ENCODE assay signal across 9 cellular contexts in the genomic region with DNA sequence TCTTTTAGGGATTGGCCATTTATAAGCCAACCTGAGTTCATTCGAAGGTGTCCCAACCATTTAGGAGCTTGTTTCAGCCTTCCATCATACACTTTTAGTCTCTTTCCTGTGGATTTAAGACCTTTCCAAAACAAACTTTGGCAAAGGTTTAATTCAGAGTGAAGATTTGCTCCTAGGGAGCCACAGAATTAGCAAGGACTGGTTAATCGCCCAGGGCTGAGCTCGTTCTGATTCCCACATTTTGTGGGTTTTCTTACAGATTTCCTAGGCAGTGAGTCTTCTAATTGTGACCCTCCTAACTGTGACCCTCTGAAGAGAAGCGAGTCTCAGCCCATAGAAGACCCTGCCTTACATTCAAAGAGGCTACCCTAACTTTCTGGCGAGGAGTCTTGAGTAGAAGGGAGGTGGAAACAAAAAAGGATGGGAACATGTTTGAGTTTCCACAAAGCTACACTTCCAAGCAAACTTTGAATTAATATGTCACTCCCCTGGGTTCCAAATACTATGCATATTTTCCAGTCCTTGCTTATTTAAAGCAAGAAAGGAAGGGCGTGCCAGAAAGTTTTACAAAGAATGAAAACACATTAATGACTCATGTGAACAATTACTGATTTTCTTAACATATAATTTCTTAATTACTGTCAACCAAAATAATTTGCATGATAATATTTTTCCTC.
A peak's percentile ranks its signal among the peaks of the same experiment; 100 is the strongest.
DNase-seq lines count a peak whose midpoint lies in the region; ATAC-seq, FAIRE-seq and TF ChIP-seq lines count a peak whose summit lies in the region.
"Had no signal": no experiment of that assay in that cellular context is flagged by ENCODE, and none has a peak within 500 bp of the region (broad histone marks: within the 10 kb centered on the region; RNA-seq: fewer than 3 reads in every experiment).

No MANE protein-coding gene starts in this region.

- H3K36me3 Mint-ChIP-seq in activated T-cell treated with anti-CD3 and anti-CD28 coated beads, Interleukin-2, amount 50 U/mL, for 24 hours (ENCODE audit: low read depth), result peaks cover 87% of the 10 kb centered on the region
- H3K36me3 Mint-ChIP-seq in activated T-helper 2 cell treated with anti-CD3 and anti-CD28 coated beads, Interferon-gamma antibody, Interleukin-2, Interleukin-4, amounts not matched to agents 10 μg/mL and 5 μg/mL and 100 μg/mL, durations not matched to agents 14 hours and 24 hours and 36 hours (ENCODE audit: low read depth), result peaks cover 59% of the 10 kb centered on the region

- no peak for DNase-seq in activated T-cell treated with anti-CD3 and anti-CD28 coated beads, Interleukin-2, amount 50 U/mL, for 24 hours
- DNase-seq in activated T-cell treated with anti-CD3 and anti-CD28 coated beads, Interleukin-2, amount 50 U/mL, for 48 hours, result no peak
- no peak for DNase-seq in activated T-helper 2 cell treated with anti-CD3 and anti-CD28 coated beads, Interferon-gamma antibody, Interleukin-2, Interleukin-4, amounts not matched to agents 10 μg/mL and 5 μg/mL and 100 μg/mL, durations not matched to agents 14 hours and 24 hours and 36 hours (ENCODE audit: low spot score)
- DNase-seq in suprapubic skin (ENCODE audit: low spot score in 2 of 2) (no peak), posterior cingulate gyrus (no peak), HUDEP-2 (lab: John Stamatoyannopoulos, UW; ENCODE audit: unreplicated experiment in 76 of 76) (no peak)
- DNase-seq: NK-92 treated with Interleukin-12 subunit alpha and Interleukin-12 subunit beta, amount 100 ng/mL, for 24 hours had no signal

- peak; percentile 41 for FAIRE-seq in islet of Langerhans (lab: Jason Lieb, UNC)

- no peaks in the 10 kb centered on the region for H3K36me3 ChIP-seq in suprapubic skin

- 40% methylated on average over 6 of the region's 6 CpGs for WGBS in suprapubic skin

- TF ChIP-seq CTCF in suprapubic skin (IDR thresholded peaks at IDR 0.05), result no peak

- no peak for ATAC-seq in HG03565 (IDR thresholded peaks at IDR 0.05; ENCODE audit: unreplicated experiment)

- H3K9me3 ChIP-seq in suprapubic skin, result no peaks in the 10 kb centered on the region

- peaks cover 6% of the 10 kb centered on the region for H3K9me3 Mint-ChIP-seq in activated T-cell treated with anti-CD3 and anti-CD28 coated beads, Interleukin-2, amount 50 U/mL, for 24 hours
- peaks cover 16% of the 10 kb centered on the region for H3K9me3 Mint-ChIP-seq in activated T-helper 2 cell treated with anti-CD3 and anti-CD28 coated beads, Interferon-gamma antibody, Interleukin-2, Interleukin-4, amounts not matched to agents 10 μg/mL and 5 μg/mL and 100 μg/mL, durations not matched to agents 14 hours and 24 hours and 36 hours

- peaks cover 91% of the 10 kb centered on the region for H3K4me1 Mint-ChIP-seq in activated T-cell treated with anti-CD3 and anti-CD28 coated beads, Interleukin-2, amount 50 U/mL, for 24 hours (ENCODE audit: low read depth)
- peaks cover 42% of the 10 kb centered on the region for H3K4me1 Mint-ChIP-seq in activated T-helper 2 cell treated with anti-CD3 and anti-CD28 coated beads, Interferon-gamma antibody, Interleukin-2, Interleukin-4, amounts not matched to agents 10 μg/mL and 5 μg/mL and 100 μg/mL, durations not matched to agents 14 hours and 24 hours and 36 hours (ENCODE audit: low read depth)

- H3K4me3 Mint-ChIP-seq in activated T-cell treated with anti-CD3 and anti-CD28 coated beads, Interleukin-2, amount 50 U/mL, for 24 hours, result peak overlapping the region; percentile 38
- H3K4me3 Mint-ChIP-seq in activated T-helper 2 cell treated with anti-CD3 and anti-CD28 coated beads, Interferon-gamma antibody, Interleukin-2, Interleukin-4, amounts not matched to agents 10 μg/mL and 5 μg/mL and 100 μg/mL, durations not matched to agents 14 hours and 24 hours and 36 hours (ENCODE audit: low read depth), result no peak overlapping the region

- H3K27ac ChIP-seq in suprapubic skin, result peak overlapping the region; percentile 90

- intact Hi-C loops in activated T-helper 2 cell treated with anti-CD3 and anti-CD28 coated beads, Interferon-gamma antibody, Interleukin-2, Interleukin-4, amounts not matched to agents 10 μg/mL and 5 μg/mL and 100 μg/mL, durations not matched to agents 14 hours and 24 hours and 36 hours (cut with micrococcal nuclease), result loop anchor here (1.0 to 5.0 kb wide), 2 partner anchors 33 to 77 kb away; no protein-coding TSS in a partner anchor
- intact Hi-C loops in posterior cingulate gyrus (cut with DNase I), result no loop called here

- peak overlapping the region; percentile 98 for H3K27ac Mint-ChIP-seq in activated T-cell treated with anti-CD3 and anti-CD28 coated beads, Interleukin-2, amount 50 U/mL, for 24 hours
- peak overlapping the region; percentile 89 for H3K27ac Mint-ChIP-seq in activated T-helper 2 cell treated with anti-CD3 and anti-CD28 coated beads, Interferon-gamma antibody, Interleukin-2, Interleukin-4, amounts not matched to agents 10 μg/mL and 5 μg/mL and 100 μg/mL, durations not matched to agents 14 hours and 24 hours and 36 hours

- no peak for TF ChIP-seq EP300 in suprapubic skin (IDR thresholded peaks at IDR 0.05)

- H3K27me3 Mint-ChIP-seq in activated T-cell treated with anti-CD3 and anti-CD28 coated beads, Interleukin-2, amount 50 U/mL, for 24 hours, result no peaks in the 10 kb centered on the region
- H3K27me3 Mint-ChIP-seq in activated T-helper 2 cell treated with anti-CD3 and anti-CD28 coated beads, Interferon-gamma antibody, Interleukin-2, Interleukin-4, amounts not matched to agents 10 μg/mL and 5 μg/mL and 100 μg/mL, durations not matched to agents 14 hours and 24 hours and 36 hours (ENCODE audit: low read depth), result no peaks in the 10 kb centered on the region

- no peaks in the 10 kb centered on the region for H3K27me3 ChIP-seq in suprapubic skin

- peak overlapping the region; percentile 8 for H3K4me3 ChIP-seq in suprapubic skin

- peaks cover 52% of the 10 kb centered on the region for H3K4me1 ChIP-seq in suprapubic skin

- TF ChIP-seq POLR2A in suprapubic skin (IDR thresholded peaks at IDR 0.05), result no peak
